In genomic region chr6:109690373-109690739, GRCh38 we compare ENCODE assay signal across 8 cellular contexts. TPM values are rescaled to one million over a fixed set of nuclear protein-coding genes. Genes with fewer than 3 reads are reported as not detected.
DNase-seq lines count a peak whose midpoint lies in the region; ATAC-seq and TF ChIP-seq lines count a peak whose summit lies in the region.

No MANE protein-coding gene starts in this region.

- peak overlapping the region; percentile 96 for H2AFZ ChIP-seq in Karpas-422 (ENCODE audit: low read length)
- H2AFZ ChIP-seq in smooth muscle cell (ENCODE audit: low read depth) = peak overlapping the region; percentile 91

- H3K4me2 ChIP-seq in Karpas-422 (ENCODE audit: low read depth, low read length, poor library complexity, severe bottlenecking) (peak overlapping the region; percentile 83), smooth muscle cell (peak overlapping the region; percentile 94)

- H3K27ac ChIP-seq in Karpas-422 (ENCODE audit: low read length) = no peak overlapping the region
- no peak overlapping the region for H3K27ac ChIP-seq in smooth muscle cell (ENCODE audit: low read depth)

- H3K27ac Mint-ChIP-seq in T-helper 2 cell treated with Interferon-gamma antibody and Interleukin-4, amounts not matched to agents 5 μg/mL and 100 μg/mL, for 36 hours = peak overlapping the region; percentile 91

- H3K9ac ChIP-seq in Karpas-422 (ENCODE audit: low read length) (peak overlapping the region; percentile 78), smooth muscle cell (ENCODE audit: low read depth) (peak overlapping the region; percentile 68)

- no peaks in the 10 kb centered on the region for H3K9me3 ChIP-seq in Karpas-422 (ENCODE audit: low read length)
- no peaks in the 10 kb centered on the region for H3K9me3 ChIP-seq in smooth muscle cell (replicated peaks; ENCODE audit: low read depth)

- no peaks in the 10 kb centered on the region for H3F3A ChIP-seq in smooth muscle cell (ENCODE audit: low read depth)

- H3K4me3 Mint-ChIP-seq in T-helper 2 cell treated with Interferon-gamma antibody and Interleukin-4, amounts not matched to agents 5 μg/mL and 100 μg/mL, for 36 hours = peak overlapping the region; percentile 93

- TF ChIP-seq CTCF in astrocyte of the spinal cord (IDR thresholded peaks at IDR 0.05; ENCODE audit: low read depth, low read length) (no peak), smooth muscle cell (IDR thresholded peaks at IDR 0.05; ENCODE audit: borderline replicate concordance, insufficient read depth, poor library complexity, severe bottlenecking) (no peak)

- WGBS in smooth muscle cell (ENCODE audit: low lambda C conversion rate) = under 1% methylated on average over 24 of the region's 24 CpGs

- H3K79me2 ChIP-seq in Karpas-422 (ENCODE audit: low read length) (peaks cover 19% of the 10 kb centered on the region), smooth muscle cell (ENCODE audit: low read depth) (no peaks in the 10 kb centered on the region)

- no peaks in the 10 kb centered on the region for H3K9me3 Mint-ChIP-seq in T-helper 2 cell treated with Interferon-gamma antibody and Interleukin-4, amounts not matched to agents 5 μg/mL and 100 μg/mL, for 36 hours

- H3K9me2 ChIP-seq in Karpas-422 (replicated peaks; ENCODE audit: insufficient read depth, low read length) = no peaks in the 10 kb centered on the region

- H4K20me1 ChIP-seq in Karpas-422 (ENCODE audit: insufficient read depth, low read depth, low read length) = no peaks in the 10 kb centered on the region
- H4K20me1 ChIP-seq in smooth muscle cell (ENCODE audit: low read depth) = no peaks in the 10 kb centered on the region

- in situ Hi-C loops in astrocyte of the spinal cord (cut with HindIII; ENCODE audit: low sequenced_read_pairs) = no loop called here

- ATAC-seq in GM21619 (IDR thresholded peaks at IDR 0.05; ENCODE audit: unreplicated experiment) = peak; percentile 40

- H3K27me3 ChIP-seq in Karpas-422 (ENCODE audit: low read length) (no peaks in the 10 kb centered on the region), smooth muscle cell (ENCODE audit: low read depth) (peaks cover 7% of the 10 kb centered on the region)

- peaks cover 13% of the 10 kb centered on the region for H3K27me3 Mint-ChIP-seq in T-helper 2 cell treated with Interferon-gamma antibody and Interleukin-4, amounts not matched to agents 5 μg/mL and 100 μg/mL, for 36 hours (ENCODE audit: low read depth)

- DNase-seq in DMS79 (lab: John Stamatoyannopoulos, UW) (peak; percentile 62), Karpas-422 (peak; percentile 74), astrocyte of the spinal cord (ENCODE audit: low read depth, low spot score) (no peak), iPS-NIHi11 (ENCODE audit: low spot score) (peak; percentile 81), smooth muscle cell (lab: John Stamatoyannopoulos, UW; ENCODE audit: unreplicated experiment) (no peak), occipital lobe (lab: John Stamatoyannopoulos, UW) (no peak)
- DNase-seq in T-helper 2 cell treated with Interferon-gamma antibody and Interleukin-4, amounts not matched to agents 5 μg/mL and 100 μg/mL, for 36 hours (ENCODE audit: low spot score) = peak; percentile 56

- H3K36me3 ChIP-seq in Karpas-422 (ENCODE audit: insufficient read depth, low read length) (no peaks in the 10 kb centered on the region), smooth muscle cell (ENCODE audit: low read depth) (no peaks in the 10 kb centered on the region)

- H3K4me1 Mint-ChIP-seq in T-helper 2 cell treated with Interferon-gamma antibody and Interleukin-4, amounts not matched to agents 5 μg/mL and 100 μg/mL, for 36 hours (ENCODE audit: low read depth) = peaks cover 20% of the 10 kb centered on the region

- H3K4me3 ChIP-seq in Karpas-422 (ENCODE audit: low read length) (peak overlapping the region; percentile 89), astrocyte of the spinal cord (ENCODE audit: low read depth, low read length) (peak overlapping the region; percentile 83), smooth muscle cell (peak overlapping the region; percentile 77)

- H3K36me3 Mint-ChIP-seq in T-helper 2 cell treated with Interferon-gamma antibody and Interleukin-4, amounts not matched to agents 5 μg/mL and 100 μg/mL, for 36 hours (ENCODE audit: low read depth) = no peaks in the 10 kb centered on the region

- H3K4me1 ChIP-seq in Karpas-422 (ENCODE audit: low read length) = peaks cover 34% of the 10 kb centered on the region
- H3K4me1 ChIP-seq in smooth muscle cell (ENCODE audit: low read depth) = peaks cover 17% of the 10 kb centered on the region

RNA-seq across cellular contexts. Expression of gene AK9, which starts 0.6 kb away (rescaled TPM):
- 1.5 and 2.9 TPM in 2 replicates for total RNA-seq in Karpas-422 (2014; rRNA removed; shearing (Covaris generic); ENCODE audit: low replicate concordance)
- total RNA-seq in smooth muscle cell (3.8 and 7.2 TPM in 2 replicates), occipital lobe (62.2 TPM)
- 1.9 and 2.0 TPM in 2 replicates for polyA plus RNA-seq in smooth muscle cell

RNA-seq across cellular contexts. Expression of gene FIG4, which starts 0.7 kb away (rescaled TPM):
- total RNA-seq in Karpas-422 (2014; rRNA removed; shearing (Covaris generic); ENCODE audit: low replicate concordance) = 9.6 and 14.8 TPM in 2 replicates
- 12.4 and 32.8 TPM in 2 replicates for total RNA-seq in smooth muscle cell
- polyA plus RNA-seq in smooth muscle cell = 11.2 and 12.1 TPM in 2 replicates
- total RNA-seq in occipital lobe = 42.9 TPM

Comparison
In these comparisons a context has a peak if more than half of its experiments do, and no peak if none do; other contexts are left out.
1. DNase-seq: peak in DMS79 (single experiment), Karpas-422 (single experiment), T-helper 2 cell treated with Interferon-gamma antibody and Interleukin-4, amounts not matched to agents 5 μg/mL and 100 μg/mL, for 36 hours (single experiment) and iPS-NIHi11 (single experiment); none in astrocyte of the spinal cord (single experiment), smooth muscle cell (single experiment) and occipital lobe (single experiment).
2. Peak in every context shown above with its lines, with median percentiles within 50 percentile points of each other: H3K4me3 ChIP-seq.